Comparison of ENCODE assay signal across 7 cellular contexts in genomic region chr12:31100504-31101208, GRCh38. TPM values are rescaled to one million over a fixed set of nuclear protein-coding genes. Genes with fewer than 3 reads are reported as not detected.
DNase-seq lines count a peak whose midpoint lies in the region; ATAC-seq and TF ChIP-seq lines count a peak whose summit lies in the region.
"Not testable (repeated sequence)": the region's sequence is repeated elsewhere in the genome, so short reads cannot be mapped to it uniquely, and the experiment has no call there.

No MANE protein-coding gene starts in this region.

- H3K56ac ChIP-seq in H9 (ENCODE audit: insufficient read length, low read depth, low read length), result not testable (repeated sequence)

- peaks cover 38 to 74% (median 66%) of the 10 kb centered on the region in 3 experiments for H3K36me3 Mint-ChIP-seq in H9 (ENCODE audit: insufficient read depth in 1 of 3, low read depth in 3 of 3)

- H4K20me1 ChIP-seq in H9 (ENCODE audit: control insufficient read depth, insufficient read depth, insufficient read length), result not testable (repeated sequence)

- DNase-seq in H9, result peak; percentile 29
- DNase-seq in NCI-H2196 (lab: John Stamatoyannopoulos, UW; ENCODE audit: unreplicated experiment), result peak; percentile 23
- peak; percentile 42 for DNase-seq in activated CD8-positive, alpha-beta memory T cell treated with anti-CD3 and anti-CD28 coated beads, Interleukin-2, amount 50 U/mL, for 48 hours
- peak in 1 of 3 donors; percentile 72 for DNase-seq in mucosa of descending colon

- H3K4me3 Mint-ChIP-seq in H9, result not testable (repeated sequence)

- not testable (repeated sequence) for H3K4ac ChIP-seq in H9 (ENCODE audit: low read depth, low read length)

- not testable (repeated sequence) for H3K79me1 ChIP-seq in H9 (ENCODE audit: insufficient read depth, low read depth, low read length, poor library complexity, severe bottlenecking)

- not testable (repeated sequence) for H2BK5ac ChIP-seq in H9 (ENCODE audit: insufficient read length, low read length)

- H3K23me2 ChIP-seq in H9 (ENCODE audit: insufficient read length, low read depth, low read length, poor library complexity, severe bottlenecking), result not testable (repeated sequence)

- peak; percentile 98 for ATAC-seq in GM18511 (IDR thresholded peaks at IDR 0.05; ENCODE audit: unreplicated experiment)
- ATAC-seq in GM21367 (IDR thresholded peaks at IDR 0.05; ENCODE audit: unreplicated experiment), result peak; percentile 66
- ATAC-seq in HG03108 (IDR thresholded peaks at IDR 0.05; ENCODE audit: unreplicated experiment), result peak; percentile 89
- ATAC-seq in mucosa of descending colon, result peak; percentile 12

- not testable (repeated sequence) for H3K27me3 Mint-ChIP-seq in H9 (ENCODE audit: low read depth)

- not testable (repeated sequence) for H3K27me3 ChIP-seq in H9 (ENCODE audit: insufficient read depth, low read length)

- H3K9ac ChIP-seq in H9 (ENCODE audit: extremely low read depth, insufficient read length, low read length), result not testable (repeated sequence)

- H3T11ph ChIP-seq in H9 (ENCODE audit: low read length), result not testable (repeated sequence)

- not testable (repeated sequence) for H4K8ac ChIP-seq in H9 (replicated peaks; ENCODE audit: insufficient read length, low read depth, low read length)

- not testable (repeated sequence) for H2AK5ac ChIP-seq in H9 (ENCODE audit: insufficient read length, low read length)

- H2AFZ ChIP-seq in H9 (ENCODE audit: low read length), result not testable (repeated sequence)

- H3K14ac ChIP-seq in H9 (ENCODE audit: insufficient read depth, low read length), result not testable (repeated sequence)

- H2BK12ac ChIP-seq in H9 (ENCODE audit: insufficient read length, low read depth, low read length), result not testable (repeated sequence)

- not testable (repeated sequence) for H4K5ac ChIP-seq in H9 (ENCODE audit: insufficient read length, low read depth, low read length)

- intact Hi-C loops in mucosa of descending colon (cut with DNase I, micrococcal nuclease), result not testable (repeated sequence)

- not testable (repeated sequence) for H3K9me3 Mint-ChIP-seq in H9

- H2BK15ac ChIP-seq in H9 (ENCODE audit: low read depth, low read length), result not testable (repeated sequence)

- H3K18ac ChIP-seq in H9 (ENCODE audit: insufficient read length, low read depth, low read length), result not testable (repeated sequence)

- not testable (repeated sequence) for H3K4me2 ChIP-seq in H9 (ENCODE audit: insufficient read depth, insufficient read length, low read length)

- not testable (repeated sequence) for H4K91ac ChIP-seq in H9 (ENCODE audit: insufficient read length, low read depth, low read length)

- not testable (repeated sequence) for H2BK120ac ChIP-seq in H9 (ENCODE audit: low read depth, low read length, poor library complexity, severe bottlenecking)

- H3K4me1 ChIP-seq in H9 (ENCODE audit: insufficient read depth, low read length); mucosa of descending colon (ENCODE audit: low read depth): not testable (repeated sequence)

- H3K27ac ChIP-seq in H9 (ENCODE audit: insufficient read length, low read depth, low read length), result not testable (repeated sequence)

- not testable (repeated sequence) for H3K23ac ChIP-seq in H9 (ENCODE audit: insufficient read length, low read depth, low read length)

- H3K9me3 ChIP-seq in H9 (ENCODE audit: control insufficient read depth, low read depth, low read length); mucosa of descending colon: not testable (repeated sequence)

- not testable (repeated sequence) for H3K36me3 ChIP-seq in mucosa of descending colon (ENCODE audit: low read depth)

- peak overlapping the region in 2 of 3 experiments; percentile 33 to 39; a peak in 2 of 7 replicates for H3K27ac Mint-ChIP-seq in H9

- not testable (repeated sequence) for H3K4me1 Mint-ChIP-seq in H9

- WGBS in H9 (ENCODE audit: extremely low coverage, insufficient read length, low lambda C conversion rate), result no CpG with 5 or more reads among the region's 26 CpGs

- TF ChIP-seq CTCF in H9 (conservative IDR thresholded peaks at IDR 0.05); mucosa of descending colon (IDR thresholded peaks at IDR 0.05): not testable (repeated sequence)

- H3K4me3 ChIP-seq in mucosa of descending colon, result not testable (repeated sequence)

- not testable (repeated sequence) for H2BK20ac ChIP-seq in H9 (ENCODE audit: low read depth, low read length, poor library complexity, severe bottlenecking)

- not testable (repeated sequence) for H3K79me2 ChIP-seq in H9 (ENCODE audit: insufficient read depth, low read length)

RNA-seq across cellular contexts. Expression of gene DDX11, which starts 27.0 kb away (rescaled TPM):
- total RNA-seq in H9 (2021), result 175 and 183 TPM in 2 replicates
- total RNA-seq in mucosa of descending colon, result 10 to 100 TPM; 36.3 to 49.7 (median 37.1) TPM

Comparison
In these comparisons a context has a peak if more than half of its experiments do, and no peak if none do; other contexts are left out.
1. ATAC-seq: peak in every context shown above with its lines; median percentile 98 in GM18511; 89 in HG03108; 66 in GM21367; 12 in mucosa of descending colon.